In the genomic region with DNA sequence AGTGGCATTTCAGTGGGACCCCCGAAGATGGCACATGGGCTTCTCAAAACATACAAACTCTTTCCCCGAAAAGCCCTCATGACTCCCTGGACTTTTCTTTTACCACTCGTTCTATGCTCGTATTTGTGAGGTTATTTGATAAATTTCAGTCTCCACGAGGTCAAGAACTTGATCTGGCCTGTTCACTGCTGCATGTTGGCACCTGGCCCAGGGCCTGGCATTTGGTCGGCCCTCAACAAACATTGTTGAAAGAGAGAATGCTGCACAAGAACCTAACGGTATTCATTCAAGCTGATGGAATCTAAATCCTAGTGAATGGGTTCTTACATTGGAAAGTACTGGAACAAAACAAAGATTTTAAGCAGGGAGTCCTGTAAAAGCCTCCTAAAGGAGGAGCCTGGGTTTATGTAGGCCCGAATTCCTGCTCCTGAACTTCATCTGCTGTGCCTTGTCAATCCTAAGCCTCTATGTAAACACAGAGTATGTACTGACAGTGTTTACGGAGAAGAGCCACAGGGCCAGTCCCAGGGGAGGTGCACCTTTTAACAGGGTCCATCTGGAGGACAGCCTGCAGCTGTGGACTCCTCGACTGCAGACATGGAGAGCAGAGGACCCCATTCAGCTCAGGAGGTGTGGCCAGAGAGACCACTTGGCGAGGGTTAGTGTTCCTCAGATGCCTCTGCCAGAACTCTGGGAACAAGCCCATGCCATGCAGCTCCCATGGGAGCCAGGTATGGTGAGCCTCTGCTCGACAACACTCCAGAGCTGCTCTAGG, we compare ENCODE assay signal across 16 cellular contexts. TPM values are rescaled to one million over a fixed set of nuclear protein-coding genes. Genes with fewer than 3 reads are reported as not detected.
A peak's percentile ranks its signal among the peaks of the same experiment; 100 is the strongest.
DNase-seq lines count a peak whose midpoint lies in the region; ATAC-seq, FAIRE-seq and TF ChIP-seq lines count a peak whose summit lies in the region.
"Had no signal": no experiment of that assay in that cellular context is flagged by ENCODE, and none has a peak within 500 bp of the region (broad histone marks: within the 10 kb centered on the region; RNA-seq: fewer than 3 reads in every experiment).

No MANE protein-coding gene starts in this region.

- BruUV-seq in PC-3 (replicated peaks; lab: Mats Ljungman, UMichigan) = no TSS peak

- H2AFZ ChIP-seq in PC-3 (ENCODE audit: low read length) = no peak overlapping the region

- intact Hi-C loops in Right ventricle myocardium superior (cut with DNase I) = no loop called here
- intact Hi-C loops in Right ventricle myocardium inferior (cut with DNase I) = no loop called here
- intact Hi-C loops in PC-3 (cut with micrococcal nuclease) = no loop called here
- intact Hi-C loops in right lobe of liver (cut with DNase I) = no loop called here

- no peaks in the 10 kb centered on the region for H3K9me2 ChIP-seq in PC-3 (replicated peaks; ENCODE audit: low read length)

- DNase-seq in Right ventricle myocardium superior = peak; percentile 54
- no peak for DNase-seq in Right ventricle myocardium inferior (ENCODE audit: missing footprints)
- DNase-seq in PC-3 = peak; percentile 35
- DNase-seq in right lobe of liver = peak; percentile 70 to 77 (median 72)
- peak; percentile 45 for DNase-seq in urothelium cell line (ENCODE audit: low spot score)
- DNase-seq in RKO (ENCODE audit: low spot score) = no peak
- no peak for DNase-seq in omental fat pad (ENCODE audit: low spot score)
- no peak for DNase-seq in globus pallidus (ENCODE audit: low spot score)
- DNase-seq: activated CD4-positive, alpha-beta T cell treated with anti-CD3 and anti-CD28 coated beads for 48 hours; aorta; EL; natural killer cell had no signal

- H3K9me3 ChIP-seq in PC-3 (ENCODE audit: low read length) (no peaks in the 10 kb centered on the region), right lobe of liver (no peaks in the 10 kb centered on the region)
- H3K9me3 ChIP-seq: vagina had no signal

- 16% methylated on average over 9 of the region's 12 CpGs for WGBS in right lobe of liver (ENCODE audit: insufficient coverage, low coverage, low lambda C conversion rate, missing lambda C conversion rate)

- FAIRE-seq in urothelium cell line (lab: Jason Lieb, UNC) = no peak
- FAIRE-seq: frontal cortex, H54, keratinocyte had no signal

- no peak overlapping the region for H3K4me2 ChIP-seq in PC-3 (ENCODE audit: low read length)

- ATAC-seq in Right ventricle myocardium superior (ENCODE audit: poor library complexity) (no peak), Right ventricle myocardium inferior (no peak), PC-3 (peak; percentile 36; the same call in 1 of the 2 replicates), right lobe of liver (peak; percentile 90 to 93 (median 92)), omental fat pad (ENCODE audit: low FRiP score) (no peak)
- ATAC-seq: natural killer cell had no signal

- no peak overlapping the region for H3K27ac ChIP-seq in PC-3 (ENCODE audit: low read length)
- H3K27ac ChIP-seq in right lobe of liver = peak overlapping the region in 1 of 3 donors; percentile 3
- H3K27ac ChIP-seq: vagina had no signal

- H3K4me1 ChIP-seq in PC-3 (ENCODE audit: insufficient read depth, low read length) (peaks cover 31% of the 10 kb centered on the region), right lobe of liver (peaks cover 0 to 14% (median 4%) of the 10 kb centered on the region in 4 donors)

- TF ChIP-seq CTCF in PC-3 (conservative IDR thresholded peaks at IDR 0.05; ENCODE audit: low read depth, low read length) (no peak), right lobe of liver (IDR thresholded peaks at IDR 0.05) (no peak), omental fat pad (IDR thresholded peaks at IDR 0.05) (no peak)

- H3K79me2 ChIP-seq in PC-3 (ENCODE audit: low read length) = no peaks in the 10 kb centered on the region

- TF ChIP-seq POLR2A in right lobe of liver (IDR thresholded peaks at IDR 0.05) = no peak

- H3F3A ChIP-seq in PC-3 (ENCODE audit: low read length, unreplicated experiment) = no peaks in the 10 kb centered on the region

- H3K4me3 ChIP-seq in PC-3 (ENCODE audit: low read length) (no peak overlapping the region), right lobe of liver (no peak overlapping the region)
- H3K4me3 ChIP-seq: vagina had no signal

- H3K27me3 ChIP-seq in PC-3 (ENCODE audit: low read length) (no peaks in the 10 kb centered on the region), right lobe of liver (no peaks in the 10 kb centered on the region)
- H3K27me3 ChIP-seq: vagina had no signal

- H3K36me3 ChIP-seq in PC-3 (ENCODE audit: low read depth, low read length) (no peaks in the 10 kb centered on the region), right lobe of liver (no peaks in the 10 kb centered on the region)
- H3K36me3 ChIP-seq: vagina had no signal

- no peak overlapping the region for H3K9ac ChIP-seq in PC-3 (ENCODE audit: low read length)

- POLR2A ChIA-PET in PC-3 (lab: Charles Lee; ENCODE audit: unreplicated experiment) = no interaction called here

- no peaks in the 10 kb centered on the region for H4K20me1 ChIP-seq in PC-3 (ENCODE audit: low read length)

- CTCF ChIA-PET in PC-3 (lab: Charles Lee) = no interaction called here

RNA-seq across cellular contexts. Expression of a gene that starts 46.9 kb away (rescaled TPM):
- not detected for total RNA-seq in Right ventricle myocardium superior
- not detected for total RNA-seq in Right ventricle myocardium inferior
- not detected in 2 replicates for total RNA-seq in PC-3 (2014; rRNA removed)
- under 1 TPM in 1 of 6 experiments, not detected in 5; 0.04 TPM for total RNA-seq in right lobe of liver
- under 1 TPM in 1 of 4 donors, not detected in 3; 0.13 TPM for total RNA-seq in omental fat pad
- total RNA-seq: vagina had no signal

Comparison
In these comparisons a context has a peak if more than half of its experiments do, and no peak if none do; other contexts are left out.
1. DNase-seq: peak in Right ventricle myocardium superior (single experiment), PC-3 (single experiment), right lobe of liver (3 of 3) and urothelium cell line (single experiment); none in Right ventricle myocardium inferior (single experiment), RKO (single experiment), omental fat pad (single experiment) and globus pallidus (single experiment).
2. ATAC-seq: peak in PC-3 (single experiment) and right lobe of liver (4 of 4); none in Right ventricle myocardium superior (single experiment), Right ventricle myocardium inferior (single experiment) and omental fat pad (single experiment).